In genomic region chr6:149843051-149843633, GRCh38 we compare ENCODE assay signal across 16 cellular contexts. TPM values are rescaled to one million over a fixed set of nuclear protein-coding genes. Genes with fewer than 3 reads are reported as not detected.
DNase-seq lines count a peak whose midpoint lies in the region; ATAC-seq and TF ChIP-seq lines count a peak whose summit lies in the region.
"Had no signal": no experiment of that assay in that cellular context is flagged by ENCODE, and none has a peak within 500 bp of the region (broad histone marks: within the 10 kb centered on the region; RNA-seq: fewer than 3 reads in every experiment).

No MANE protein-coding gene starts in this region.

- H4K8ac ChIP-seq in trophoblast cell (ENCODE audit: low read depth, low read length) = no peak overlapping the region

- peaks cover 6 to 12% of the 10 kb centered on the region in 2 experiments for H3K4me1 ChIP-seq in trophoblast cell (ENCODE audit: control insufficient read depth in 1 of 2, insufficient read depth in 2 of 2, low read length in 2 of 2)

- H3K79me2 ChIP-seq in trophoblast cell (ENCODE audit: control insufficient read depth, insufficient read depth, low read length, poor library complexity) = no peaks in the 10 kb centered on the region

- DNase-seq in Right ventricle myocardium superior (peak; percentile 56), cardiac septum (ENCODE audit: low spot score) (no peak), left ventricle myocardium superior (peak; percentile 53), trophoblast cell (no peak), H4 (ENCODE audit: low spot score) (no peak)
- DNase-seq: H9, NCI-H1105 treated with DMSO at 0.1 percent for 48 hours, NCI-H1694, NCI-H524 treated with DMSO at 0.1 percent for 48 hours had no signal

- no peak overlapping the region for H3K4me2 ChIP-seq in trophoblast cell (ENCODE audit: low read length)

- no CpG with 5 or more reads among the region's 10 CpGs for WGBS in trophoblast cell (ENCODE audit: extremely low coverage, insufficient coverage, insufficient read length)

- H4K12ac ChIP-seq in trophoblast cell (ENCODE audit: low read depth, low read length) = no peak overlapping the region

- H3K27ac ChIP-seq in VCaP (peak overlapping the region; percentile 59), trophoblast cell (ENCODE audit: low read depth, low read length) (no peak overlapping the region)
- H3K27ac ChIP-seq: 22Rv1, SK-N-MC had no signal

- no peaks in the 10 kb centered on the region for H3K79me1 ChIP-seq in trophoblast cell (ENCODE audit: low read length)

- no peak overlapping the region for H3K4me3 ChIP-seq in trophoblast cell (ENCODE audit: low read depth, low read length)
- H3K4me3 ChIP-seq: SK-N-MC had no signal

- H3K4ac ChIP-seq in trophoblast cell (ENCODE audit: low read depth, low read length) = no peak overlapping the region

- TF ChIP-seq CTCF in VCaP (conservative IDR thresholded peaks at IDR 0.05) = no peak

- H3K23ac ChIP-seq in trophoblast cell (ENCODE audit: low read length) = no peak overlapping the region

- H2AFZ ChIP-seq in trophoblast cell (ENCODE audit: insufficient read depth, low read length, poor library complexity) = no peak overlapping the region

- no peak overlapping the region for H2AK5ac ChIP-seq in trophoblast cell (ENCODE audit: low read length)

- H3K9ac ChIP-seq in trophoblast cell (ENCODE audit: low read length) = no peak overlapping the region

- H3K9me3 ChIP-seq in trophoblast cell (ENCODE audit: insufficient read depth, low read depth, low read length) = no peaks in the 10 kb centered on the region

- H3K36me3 ChIP-seq in trophoblast cell (ENCODE audit: control insufficient read depth in 1 of 2, insufficient read depth in 2 of 2, low read length in 2 of 2) = no peaks in the 10 kb centered on the region

- H2BK5ac ChIP-seq in trophoblast cell (ENCODE audit: low read depth, low read length, poor library complexity) = no peak overlapping the region

- peak overlapping the region; percentile 31 for H2BK120ac ChIP-seq in trophoblast cell (ENCODE audit: insufficient read depth, low read length, poor library complexity)

- no peak for ATAC-seq in Right ventricle myocardium superior (ENCODE audit: poor library complexity)
- no peak for ATAC-seq in left ventricle myocardium superior
- no peak for ATAC-seq in HG02870 (IDR thresholded peaks at IDR 0.05; ENCODE audit: unreplicated experiment)
- no peak for ATAC-seq in GM21367 (IDR thresholded peaks at IDR 0.05; ENCODE audit: unreplicated experiment)

- intact Hi-C loops in Right ventricle myocardium superior (cut with DNase I) (no loop called here), cardiac septum (cut with DNase I) (no loop called here), left ventricle myocardium superior (cut with micrococcal nuclease) (no loop called here)

- H4K91ac ChIP-seq in trophoblast cell (ENCODE audit: low read depth, low read length) = no peak overlapping the region

- no peak overlapping the region for H3K14ac ChIP-seq in trophoblast cell (ENCODE audit: low read length)

- no peak overlapping the region for H3K18ac ChIP-seq in trophoblast cell (ENCODE audit: low read length)

- peak overlapping the region; percentile 11 for H2BK12ac ChIP-seq in trophoblast cell (ENCODE audit: low read length)

- H3K27me3 ChIP-seq in trophoblast cell (ENCODE audit: insufficient read depth, low read length) = no peaks in the 10 kb centered on the region

RNA-seq across cellular contexts. Expression of gene LRP11, which starts 21.0 kb away (rescaled TPM):
- total RNA-seq in Right ventricle myocardium superior = 17.4 TPM
- total RNA-seq in cardiac septum = 11.6 TPM
- 21.5 TPM for total RNA-seq in left ventricle myocardium superior
- polyA plus RNA-seq in trophoblast cell (2013) = 6.9 TPM in 2 replicates
- total RNA-seq in H4 (2014; rRNA removed; shearing (Covaris generic)) = 36.8 and 37.0 TPM in 2 replicates

RNA-seq across cellular contexts. Expression of gene RAET1E, which starts 54.8 kb away (rescaled TPM):
- total RNA-seq in Right ventricle myocardium superior (0.48 TPM), cardiac septum (not detected), left ventricle myocardium superior (0.79 TPM)
- polyA plus RNA-seq in trophoblast cell (2013) = not detected in 2 replicates
- total RNA-seq in H4 (2014; rRNA removed; shearing (Covaris generic)) = not detected in 2 replicates
- total RNA-seq: H9 had no signal
- polyA plus RNA-seq: AG04450, CD14-positive monocyte had no signal

Comparison
In these comparisons a context has a peak if more than half of its experiments do, and no peak if none do; other contexts are left out.
1. DNase-seq: peak in Right ventricle myocardium superior (single experiment) and left ventricle myocardium superior (single experiment); none in cardiac septum (single experiment), trophoblast cell (0 of 2) and H4 (single experiment).